Comparison of ENCODE assay signal across 11 cellular contexts in the genomic region with DNA sequence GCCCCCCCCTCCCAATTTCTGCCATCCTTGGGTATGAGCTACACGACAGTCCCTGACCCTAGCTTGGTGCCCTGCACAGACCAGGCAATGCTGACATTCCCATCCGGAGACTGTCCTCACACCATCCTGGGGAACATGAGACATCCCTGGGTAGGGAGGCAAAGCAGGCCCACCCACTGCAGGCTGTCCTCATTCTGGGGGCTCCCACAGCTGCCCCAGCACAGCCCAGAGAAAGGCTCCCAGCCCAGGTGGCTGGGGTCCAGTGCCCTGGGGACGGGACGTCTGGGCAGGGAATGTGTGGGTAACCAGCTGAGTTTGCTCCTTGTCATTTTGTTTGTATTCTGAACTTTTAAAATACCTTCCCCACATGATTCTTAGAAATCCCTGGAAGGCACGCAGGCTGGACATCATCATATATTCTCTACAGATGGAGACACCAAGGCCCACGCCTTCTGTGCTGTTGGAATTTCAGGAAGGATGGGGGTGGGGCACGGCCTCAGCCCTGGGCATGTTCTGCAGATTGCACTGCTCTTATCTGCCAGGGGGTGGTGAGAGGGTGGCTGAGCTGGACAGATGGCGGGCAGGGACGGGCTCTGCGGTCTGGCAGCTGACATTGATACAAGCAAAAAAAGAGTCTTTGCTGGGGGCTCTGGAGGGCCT. TPM values are rescaled to one million over a fixed set of nuclear protein-coding genes. Genes with fewer than 3 reads are reported as not detected.
DNase-seq lines count a peak whose midpoint lies in the region; ATAC-seq, FAIRE-seq and TF ChIP-seq lines count a peak whose summit lies in the region.
"Had no signal": no experiment of that assay in that cellular context is flagged by ENCODE, and none has a peak within 500 bp of the region (broad histone marks: within the 10 kb centered on the region; RNA-seq: fewer than 3 reads in every experiment).

No MANE protein-coding gene starts in this region.

- H3K36me3 ChIP-seq in adipocyte (ENCODE audit: control insufficient read depth, insufficient read depth, low read length, severe bottlenecking) = no peaks in the 10 kb centered on the region

- peak in 1 of 2 experiments; percentile 62 for DNase-seq in A549 (ENCODE audit: low read depth in 1 of 2, low spot score in 1 of 2)
- peak; percentile 59 for DNase-seq in LoVo (ENCODE audit: low spot score)
- DNase-seq in adipocyte (ENCODE audit: low read depth) = peak; percentile 64
- peak; percentile 76 for DNase-seq in left ventricle myocardium superior
- no peak for DNase-seq in activated effector memory CD4-positive, alpha-beta T cell treated with Interleukin-2 at 50 U/mL for 16 hours
- no peak for DNase-seq in NK-92 (lab: John Stamatoyannopoulos, UW; ENCODE audit: unreplicated experiment)
- no peak for DNase-seq in activated CD8-positive, alpha-beta memory T cell treated with anti-CD3 and anti-CD28 coated beads, Interleukin-2, amount 50 U/mL, for 48 hours
- DNase-seq: CD4-positive, CD25-positive, alpha-beta regulatory T cell; stimulated activated naive CD4-positive, alpha-beta T cell treated with Interleukin-2 at 50 U/mL for 16 hours had no signal

- H3K4me1 ChIP-seq in A549 (peaks cover 10% of the 10 kb centered on the region; the same call in 2 of the 3 replicates), adipocyte (ENCODE audit: control insufficient read depth, insufficient read depth, low read length) (peaks cover 29% of the 10 kb centered on the region)

- POLR2A ChIA-PET in A549 (lab: Yijun Ruan, JAX) = no interaction called here

- TF ChIP-seq POLR2A in A549 (IDR thresholded peaks at IDR 0.05; ENCODE audit: low read length) = no peak

- intact Hi-C loops in left ventricle myocardium superior (cut with micrococcal nuclease) = no loop called here

- 81% methylated on average over 10 of the region's 10 CpGs for WGBS in A549 (ENCODE audit: missing lambda C conversion rate)

- no peak overlapping the region for H3K4me2 ChIP-seq in A549
- H3K4me2 ChIP-seq: KMS-11 had no signal

- CTCF ChIA-PET in A549 (lab: Yijun Ruan, JAX) = interaction anchor here (1.3 to 29.8 kb wide), 7 partner anchors 8 to 57 kb away, joined by 4 to 589 read pairs (median 7); no protein-coding TSS in a partner anchor

- TF ChIP-seq CTCF in A549 (IDR thresholded peaks at IDR 0.05) = no peak

- H3K9ac ChIP-seq in adipocyte (ENCODE audit: low read length) = no peak overlapping the region
- H3K9ac ChIP-seq: KMS-11 had no signal

- H3K9me3 ChIP-seq in A549 (no peaks in the 10 kb centered on the region), adipocyte (ENCODE audit: control insufficient read depth, low read length) (no peaks in the 10 kb centered on the region)

- ATAC-seq in A549 (peak; percentile 57 to 81; a peak in 5 of 6 replicates), left ventricle myocardium superior (peak; percentile 89), GM21515 (IDR thresholded peaks at IDR 0.05; ENCODE audit: unreplicated experiment) (no peak)

- no peak overlapping the region for H3K4me3 ChIP-seq in A549
- H3K4me3 ChIP-seq in adipocyte (ENCODE audit: low read length) = no peak overlapping the region

- peak overlapping the region in 1 of 2 experiments; percentile 12; a peak in 1 of 6 replicates for H3K27ac ChIP-seq in A549
- H3K27ac ChIP-seq: KMS-11 had no signal

- TF ChIP-seq EP300 in A549 (IDR thresholded peaks at IDR 0.05) = no peak

- no peak for TF ChIP-seq RAD21 in A549 (conservative IDR thresholded peaks at IDR 0.05 in 1 of 2, IDR thresholded peaks at IDR 0.05 in 1 of 2)

- no peak for FAIRE-seq in A549 (lab: Jason Lieb, UNC)

- no peaks in the 10 kb centered on the region for H3K27me3 ChIP-seq in adipocyte (replicated peaks; ENCODE audit: control insufficient read depth, insufficient read depth, low read length)

TF ChIP-seq in A549, 52 proteins besides CTCF, POLR2A, EP300 and RAD21:
- TF ChIP-seq SMC3 (IDR thresholded peaks at IDR 0.05) = 0 out of 3 replicates have a peak, but pooled peaks have one; percentile 10
- TF ChIP-seq JUN (IDR thresholded peaks at IDR 0.05) = 0 out of 5 replicates have a peak, but pooled peaks of 1 of the 2 experiments have one; percentile 8
- TF ChIP-seq CHD2 (IDR thresholded peaks at IDR 0.05; ENCODE audit: low read length, partially characterized antibody) = no peak

RNA-seq across cellular contexts. Expression of a gene that starts 28.5 kb away (rescaled TPM):
- 0.65 and 0.78 TPM in 2 replicates for polyA plus RNA-seq in A549 (2011; rRNA removed)
- polyA plus RNA-seq in A549 (2012; cell fraction: cytosol; rRNA removed) = 0.85 and 1.4 TPM in 2 replicates
- polyA plus RNA-seq in A549 (2012; cell fraction: nucleus; rRNA removed) = 1.3 and 2.1 TPM in 2 replicates
- 0.54 to 0.85 TPM (median 0.84 TPM) in 3 replicates for polyA plus RNA-seq in A549 (2017; fragmentation: RNase III; extraction: RNeasy Plus Mini Kit Qiagen cat#74134 plus additional on column Dnase treatment)
- 0.97 and 1.3 TPM in 2 replicates for polyA minus RNA-seq in A549 (2011; rRNA and poly(A)+ RNA removed)
- total RNA-seq in left ventricle myocardium superior = 0.47 TPM

RNA-seq across cellular contexts. Expression of a gene that starts 48.1 kb away (rescaled TPM):
- 0.31 and 0.60 TPM in 2 replicates for polyA plus RNA-seq in A549 (2011; rRNA removed)
- polyA plus RNA-seq in A549 (2012; cell fraction: cytosol; rRNA removed) = 0.87 and 1.1 TPM in 2 replicates
- polyA plus RNA-seq in A549 (2012; cell fraction: nucleus; rRNA removed) = 0.86 and 1.7 TPM in 2 replicates
- 0.35 to 0.62 TPM (median 0.61 TPM) in 3 replicates for polyA plus RNA-seq in A549 (2017; fragmentation: RNase III; extraction: RNeasy Plus Mini Kit Qiagen cat#74134 plus additional on column Dnase treatment)
- 0.37 and 0.73 TPM in 2 replicates for polyA minus RNA-seq in A549 (2011; rRNA and poly(A)+ RNA removed)
- total RNA-seq in left ventricle myocardium superior = 8.1 TPM

Comparison
In these comparisons a context has a peak if more than half of its experiments do, and no peak if none do; other contexts are left out.
1. DNase-seq: peak in LoVo (single experiment), adipocyte (single experiment) and left ventricle myocardium superior (single experiment); none in activated effector memory CD4-positive, alpha-beta T cell treated with Interleukin-2 at 50 U/mL for 16 hours (single experiment), NK-92 (single experiment) and activated CD8-positive, alpha-beta memory T cell treated with anti-CD3 and anti-CD28 coated beads, Interleukin-2, amount 50 U/mL, for 48 hours (single experiment).